12 cellular contexts compared by ENCODE assay signal in genomic region chr2:173231042-173231441, GRCh38.
A peak's percentile ranks its signal among the peaks of the same experiment; 100 is the strongest.
DNase-seq lines count a peak whose midpoint lies in the region; ATAC-seq and TF ChIP-seq lines count a peak whose summit lies in the region.
"Had no signal": no experiment of that assay in that cellular context is flagged by ENCODE, and none has a peak within 500 bp of the region (broad histone marks: within the 10 kb centered on the region; RNA-seq: fewer than 3 reads in every experiment).

No MANE protein-coding gene starts in this region.

- no peak overlapping the region for H3K4me3 ChIP-seq in lung

- H3K27ac ChIP-seq in VCaP (peak overlapping the region; percentile 75), lung (ENCODE audit: low read depth in 1 of 2, low read length in 1 of 2) (no peak overlapping the region)

- H3K36me3 ChIP-seq in lung (ENCODE audit: control insufficient read depth in 2 of 2, insufficient read depth in 2 of 2, low read length in 2 of 2) = peaks cover 4 to 9% of the 10 kb centered on the region in 2 donors

- peak; percentile 98 for DNase-seq in DMS153 (lab: John Stamatoyannopoulos, UW)
- peak; percentile 93 for DNase-seq in NCI-H2029 (lab: John Stamatoyannopoulos, UW)
- DNase-seq in lung (ENCODE audit: low spot score) = peak; percentile 65
- DNase-seq in activated effector memory CD4-positive, alpha-beta T cell treated with Interleukin-2 at 50 U/mL for 16 hours = no peak
- no peak for DNase-seq in activated naive CD4-positive, alpha-beta T cell treated with anti-CD3 and anti-CD28 coated beads, Interleukin-2, amount 50 U/mL, for 72 hours (ENCODE audit: low spot score in 2 of 2)
- DNase-seq in head of caudate nucleus = no peak
- DNase-seq: activated naive CD8-positive, alpha-beta T cell treated with anti-CD3 and anti-CD28 coated beads for 36 hours; DMS 273 treated with DMSO at 0.1 percent for 48 hours; NK-92 treated with Interleukin-12 subunit alpha and Interleukin-12 subunit beta, amount 100 ng/mL, for 24 hours; stimulated activated CD4-positive, alpha-beta T cell treated with anti-CD3 and anti-CD28 coated beads, Interleukin-2, amount 100 ng/mL, for 24 hours had no signal

- H3K9me3 Mint-ChIP-seq in activated naive CD4-positive, alpha-beta T cell treated with anti-CD3 and anti-CD28 coated beads, Interleukin-2, amount 50 U/mL, for 72 hours = no peaks in the 10 kb centered on the region
- H3K9me3 Mint-ChIP-seq: activated naive CD8-positive, alpha-beta T cell treated with anti-CD3 and anti-CD28 coated beads for 36 hours had no signal

- no peaks in the 10 kb centered on the region for H3K36me3 Mint-ChIP-seq in activated naive CD4-positive, alpha-beta T cell treated with anti-CD3 and anti-CD28 coated beads, Interleukin-2, amount 50 U/mL, for 72 hours
- H3K36me3 Mint-ChIP-seq: activated naive CD8-positive, alpha-beta T cell treated with anti-CD3 and anti-CD28 coated beads for 36 hours had no signal

- WGBS in lung, 2 donors = 40 to 89% methylated on average over 1 of the region's 1 CpG

- H3K4me1 ChIP-seq in lung (ENCODE audit: control insufficient read depth in 2 of 2, insufficient read depth in 2 of 2, low read length in 2 of 2) = peaks cover 0 to 2% of the 10 kb centered on the region in 2 donors

- no peak overlapping the region for H3K27ac Mint-ChIP-seq in activated naive CD4-positive, alpha-beta T cell treated with anti-CD3 and anti-CD28 coated beads, Interleukin-2, amount 50 U/mL, for 72 hours
- H3K27ac Mint-ChIP-seq: activated naive CD8-positive, alpha-beta T cell treated with anti-CD3 and anti-CD28 coated beads for 36 hours had no signal

- intact Hi-C loops in head of caudate nucleus (cut with DNase I) = no loop called here

- TF ChIP-seq CTCF in VCaP (conservative IDR thresholded peaks at IDR 0.05) = no peak
- no peak for TF ChIP-seq CTCF in lung (IDR thresholded peaks at IDR 0.05; ENCODE audit: control extremely low read depth, extremely low read depth)

- ATAC-seq in lung (ENCODE audit: insufficient read depth, low FRiP score) (peak; percentile 80), GM19452 (IDR thresholded peaks at IDR 0.05; ENCODE audit: unreplicated experiment) (no peak)
- ATAC-seq in activated naive CD4-positive, alpha-beta T cell treated with anti-CD3 and anti-CD28 coated beads, Interleukin-2, amount 50 U/mL, for 72 hours = no peak

- H3K27me3 ChIP-seq in lung (ENCODE audit: control insufficient read depth, insufficient read depth) = no peaks in the 10 kb centered on the region

- H3K9me3 ChIP-seq in lung (ENCODE audit: control insufficient read depth in 2 of 2, insufficient read depth in 1 of 2, low read length in 1 of 2) = no peaks in the 10 kb centered on the region

Comparison
In these comparisons a context has a peak if more than half of its experiments do, and no peak if none do; other contexts are left out.
1. DNase-seq: peak in DMS153 (single experiment), NCI-H2029 (single experiment) and lung (single experiment); none in activated effector memory CD4-positive, alpha-beta T cell treated with Interleukin-2 at 50 U/mL for 16 hours (single experiment), activated naive CD4-positive, alpha-beta T cell treated with anti-CD3 and anti-CD28 coated beads, Interleukin-2, amount 50 U/mL, for 72 hours (0 of 2) and head of caudate nucleus (0 of 42).